In the genomic region with DNA sequence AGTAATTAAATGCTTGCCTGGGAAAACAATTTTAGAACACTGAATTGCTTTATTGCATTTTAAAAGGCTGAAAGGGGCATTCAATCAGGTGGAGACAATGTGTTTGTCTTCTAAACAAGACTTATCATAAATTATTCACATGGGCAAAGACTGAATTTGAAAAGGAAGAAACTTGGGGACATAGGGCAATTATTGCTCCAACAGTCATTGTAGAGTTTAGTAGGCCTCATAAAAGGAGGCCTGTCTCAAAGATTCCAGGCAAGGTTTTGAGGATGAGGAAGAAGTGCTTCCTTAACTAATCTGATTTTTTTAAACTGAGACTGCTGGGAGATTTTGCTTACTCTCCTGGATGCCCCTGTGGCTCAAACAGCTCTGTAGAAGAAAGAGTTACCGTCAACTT, we compare ENCODE assay signal across 22 cellular contexts.
"Had no signal": no experiment of that assay in that cellular context is flagged by ENCODE, and none has a peak within 500 bp of the region (broad histone marks: within the 10 kb centered on the region; RNA-seq: fewer than 3 reads in every experiment).

No MANE protein-coding gene starts in this region.

- H3K4me3 Mint-ChIP-seq: mesothelial cell of epicardium; nephron; neural progenitor cell; stimulated activated effector memory CD8-positive, alpha-beta T cell treated with anti-CD3 and anti-CD28 coated beads, Interleukin-12 subunit alpha, Interleukin-12 subunit beta, amount 100 ng/mL, for 72 hours had no signal

- H3K27me3 ChIP-seq: gastrocnemius medialis, neural progenitor cell, right atrium auricular region, stomach, testis, tibial artery, upper lobe of left lung had no signal

- H3K4me1 Mint-ChIP-seq: nephron, neural progenitor cell had no signal

- H3K4me1 ChIP-seq: gastrocnemius medialis, neural progenitor cell, prostate gland, right atrium auricular region, stomach, testis, tibial artery, upper lobe of left lung had no signal

- H3K27ac Mint-ChIP-seq: mesothelial cell of epicardium, neural progenitor cell had no signal

- DNase-seq: dorsolateral prefrontal cortex; effector CD4-positive, alpha-beta T cell; gastrocnemius medialis; head of caudate nucleus; kidney; left lung; mesenchymal stem cell; naive thymus-derived CD4-positive, alpha-beta T cell; stimulated activated CD4-positive, alpha-beta T cell treated with anti-CD3 and anti-CD28 coated beads, Interleukin-2, amount 100 ng/mL, for 24 hours; stimulated activated CD4-positive, alpha-beta T cell treated with anti-CD3 and anti-CD28 coated beads, Interleukin-4, amount 100 ng/mL, for 24 hours; stimulated activated naive CD4-positive, alpha-beta T cell treated with Interleukin-2 at 50 U/mL for 16 hours; stomach; testis; tibial artery; upper lobe of left lung had no signal

- H3K36me3 ChIP-seq: gastrocnemius medialis, left lung, neural progenitor cell, prostate gland, right atrium auricular region, stomach, tibial artery, upper lobe of left lung had no signal

- H3K36me3 Mint-ChIP-seq: mesothelial cell of epicardium; neural progenitor cell; stimulated activated effector memory CD8-positive, alpha-beta T cell treated with anti-CD3 and anti-CD28 coated beads, Interleukin-12 subunit alpha, Interleukin-12 subunit beta, amount 100 ng/mL, for 72 hours had no signal

- H3K9me3 Mint-ChIP-seq: nephron; neural progenitor cell; stimulated activated effector memory CD8-positive, alpha-beta T cell treated with anti-CD3 and anti-CD28 coated beads, Interleukin-12 subunit alpha, Interleukin-12 subunit beta, amount 100 ng/mL, for 72 hours had no signal

- H3K27ac ChIP-seq: dorsolateral prefrontal cortex, gastrocnemius medialis, left lung, neural progenitor cell, prostate gland, right atrium auricular region, stomach, testis, tibial artery, upper lobe of left lung had no signal

- H3K9me3 ChIP-seq: gastrocnemius medialis, left lung, prostate gland, right atrium auricular region, stomach, testis, tibial artery, upper lobe of left lung had no signal

- ATAC-seq: gastrocnemius medialis; left lung; naive thymus-derived CD4-positive, alpha-beta T cell; sciatic nerve; stimulated activated effector memory CD8-positive, alpha-beta T cell treated with anti-CD3 and anti-CD28 coated beads, Interleukin-12 subunit alpha, Interleukin-12 subunit beta, amount 100 ng/mL, for 72 hours had no signal

- H3K4me3 ChIP-seq: dorsolateral prefrontal cortex, gastrocnemius medialis, left lung, neural progenitor cell, prostate gland, right atrium auricular region, stomach, testis, tibial artery, upper lobe of left lung had no signal
